10 cellular contexts compared by ENCODE assay signal in genomic region chr9:34990908-34991832, GRCh38. TPM values are rescaled to one million over a fixed set of nuclear protein-coding genes. Genes with fewer than 3 reads are reported as not detected.
DNase-seq lines count a peak whose midpoint lies in the region; ATAC-seq and TF ChIP-seq lines count a peak whose summit lies in the region.
"Had no signal": no experiment of that assay in that cellular context is flagged by ENCODE, and none has a peak within 500 bp of the region (broad histone marks: within the 10 kb centered on the region; RNA-seq: fewer than 3 reads in every experiment).

No MANE protein-coding gene starts in this region.

- H3K36me3 ChIP-seq in ACC112 (ENCODE audit: insufficient read depth, low read length) = no peaks in the 10 kb centered on the region
- peaks cover 25% of the 10 kb centered on the region for H3K36me3 ChIP-seq in HUES48 (ENCODE audit: control insufficient read depth, insufficient read depth, low read length)

- no peaks in the 10 kb centered on the region for H3K9me3 Mint-ChIP-seq in dendritic cell treated with granulocyte-macrophage colony-stimulating factor and Interleukin-4, amounts not matched to agents 40 ng/mL and 50 ng/mL, for 4 days
- H3K9me3 Mint-ChIP-seq in natural killer cell treated with Interleukin-12 subunit alpha and Interleukin-12 subunit beta and Interleukin-15 and Interleukin-18, amount 100 ng/mL, for 72 hours = no peaks in the 10 kb centered on the region

- H3K27ac Mint-ChIP-seq in dendritic cell treated with granulocyte-macrophage colony-stimulating factor and Interleukin-4, amounts not matched to agents 40 ng/mL and 50 ng/mL, for 4 days = peak overlapping the region; percentile 57
- H3K27ac Mint-ChIP-seq in natural killer cell treated with Interleukin-12 subunit alpha and Interleukin-12 subunit beta and Interleukin-15 and Interleukin-18, amount 100 ng/mL, for 72 hours = peak overlapping the region; percentile 5 to 35

- H2AFZ ChIP-seq in ACC112 (ENCODE audit: low read length, unreplicated experiment) = no peak overlapping the region

- intact Hi-C loops in dendritic cell treated with granulocyte-macrophage colony-stimulating factor and Interleukin-4, amounts not matched to agents 40 ng/mL and 50 ng/mL, for 4 days (cut with micrococcal nuclease) = no loop called here

- H3K4me1 ChIP-seq in ACC112 (ENCODE audit: control insufficient read depth, insufficient read depth, low read length, unreplicated experiment) (peaks cover 67% of the 10 kb centered on the region), HUES48 (ENCODE audit: control insufficient read depth, insufficient read depth, low read length) (peaks cover 48% of the 10 kb centered on the region), foreskin keratinocyte (peaks cover 11% of the 10 kb centered on the region)

- ATAC-seq in natural killer cell treated with Interleukin-12 subunit alpha and Interleukin-12 subunit beta and Interleukin-15 and Interleukin-18, amount 100 ng/mL, for 72 hours = no peak
- ATAC-seq in foreskin keratinocyte = no peak
- ATAC-seq in HG03159 (IDR thresholded peaks at IDR 0.05; ENCODE audit: unreplicated experiment) = no peak

- peaks cover 11% of the 10 kb centered on the region for H3K36me3 Mint-ChIP-seq in dendritic cell treated with granulocyte-macrophage colony-stimulating factor and Interleukin-4, amounts not matched to agents 40 ng/mL and 50 ng/mL, for 4 days (ENCODE audit: low read depth)
- H3K36me3 Mint-ChIP-seq in natural killer cell treated with Interleukin-12 subunit alpha and Interleukin-12 subunit beta and Interleukin-15 and Interleukin-18, amount 100 ng/mL, for 72 hours = no peaks in the 10 kb centered on the region

- no peak for DNase-seq in natural killer cell treated with Interleukin-12 subunit alpha and Interleukin-12 subunit beta and Interleukin-15 and Interleukin-18, amount 100 ng/mL, for 72 hours (ENCODE audit: low spot score)
- DNase-seq in foreskin keratinocyte (no peak), epidermal melanocyte (ENCODE audit: insufficient read length, low spot score) (no peak), AG08395 (ENCODE audit: low spot score) (no peak)
- DNase-seq: NCI-H2171 had no signal

- TF ChIP-seq CTCF in foreskin keratinocyte (conservative IDR thresholded peaks at IDR 0.05) = no peak

- H3K9me3 ChIP-seq in HUES48 (ENCODE audit: control insufficient read depth, insufficient read depth, low read length) = no peaks in the 10 kb centered on the region

- H3K4me3 Mint-ChIP-seq in dendritic cell treated with granulocyte-macrophage colony-stimulating factor and Interleukin-4, amounts not matched to agents 40 ng/mL and 50 ng/mL, for 4 days = peak overlapping the region; percentile 42
- peak overlapping the region; percentile 88 for H3K4me3 Mint-ChIP-seq in natural killer cell treated with Interleukin-12 subunit alpha and Interleukin-12 subunit beta and Interleukin-15 and Interleukin-18, amount 100 ng/mL, for 72 hours

- peak overlapping the region; percentile 71 for H3K9ac ChIP-seq in HUES48 (ENCODE audit: low read depth, low read length)

- peaks cover 3% of the 10 kb centered on the region for H3K27me3 Mint-ChIP-seq in dendritic cell treated with granulocyte-macrophage colony-stimulating factor and Interleukin-4, amounts not matched to agents 40 ng/mL and 50 ng/mL, for 4 days
- H3K27me3 Mint-ChIP-seq in natural killer cell treated with Interleukin-12 subunit alpha and Interleukin-12 subunit beta and Interleukin-15 and Interleukin-18, amount 100 ng/mL, for 72 hours = peaks cover 0 to 4% of the 10 kb centered on the region in 2 donors

- H3K4me3 ChIP-seq in ACC112 (ENCODE audit: low read depth, low read length) (peak overlapping the region; percentile 83; the same call in 1 of the 2 replicates), HUES48 (ENCODE audit: low read depth, low read length) (peak overlapping the region; percentile 70)

- no peaks in the 10 kb centered on the region for H3K27me3 ChIP-seq in ACC112 (ENCODE audit: insufficient read depth, low read length)
- H3K27me3 ChIP-seq in HUES48 (ENCODE audit: control insufficient read depth, insufficient read depth, low read length) = no peaks in the 10 kb centered on the region
- no peaks in the 10 kb centered on the region for H3K27me3 ChIP-seq in foreskin keratinocyte

- H3K27ac ChIP-seq in ACC112 (ENCODE audit: low read depth, low read length) (peak overlapping the region; percentile 91), HUES48 (ENCODE audit: low read depth, low read length) (peak overlapping the region; percentile 98), foreskin keratinocyte (no peak overlapping the region)

- H3K79me2 ChIP-seq in ACC112 (ENCODE audit: control insufficient read depth, insufficient read depth, low read length, unreplicated experiment) = no peaks in the 10 kb centered on the region

- peaks cover 81% of the 10 kb centered on the region for H3K4me1 Mint-ChIP-seq in dendritic cell treated with granulocyte-macrophage colony-stimulating factor and Interleukin-4, amounts not matched to agents 40 ng/mL and 50 ng/mL, for 4 days (ENCODE audit: low read depth)
- peaks cover 29 to 37% of the 10 kb centered on the region in 2 donors for H3K4me1 Mint-ChIP-seq in natural killer cell treated with Interleukin-12 subunit alpha and Interleukin-12 subunit beta and Interleukin-15 and Interleukin-18, amount 100 ng/mL, for 72 hours (ENCODE audit: low read depth in 2 of 2)

RNA-seq across cellular contexts. Expression of gene DNAJB5, which starts 1.6 kb away (rescaled TPM):
- total RNA-seq in natural killer cell treated with Interleukin-12 subunit alpha and Interleukin-12 subunit beta and Interleukin-15 and Interleukin-18, amount 100 ng/mL, for 72 hours = 1 to 10 TPM; 1.7 to 5.0 TPM
- total RNA-seq in foreskin keratinocyte = 11.6 and 12.9 TPM in 2 replicates
- polyA plus RNA-seq in foreskin keratinocyte = 10.4 and 10.6 TPM in 2 replicates

RNA-seq across cellular contexts. Expression of gene PHF24, which starts 33.1 kb away (rescaled TPM):
- total RNA-seq in natural killer cell treated with Interleukin-12 subunit alpha and Interleukin-12 subunit beta and Interleukin-15 and Interleukin-18, amount 100 ng/mL, for 72 hours = not detected
- 0.11 and 0.54 TPM in 2 replicates for total RNA-seq in foreskin keratinocyte
- polyA plus RNA-seq in foreskin keratinocyte = 0.04 and 0.06 TPM in 2 replicates
- total RNA-seq: lung microvascular endothelial cell had no signal
